Comparison of ENCODE assay signal across 5 cellular contexts in genomic region chr4:62927574-62927973, GRCh38.
"Had no signal": no experiment of that assay in that cellular context is flagged by ENCODE, and none has a peak within 500 bp of the region (broad histone marks: within the 10 kb centered on the region; RNA-seq: fewer than 3 reads in every experiment).

No MANE protein-coding gene starts in this region.

- H3K4me3 ChIP-seq: GM23338, K562 had no signal

- H2AFZ ChIP-seq: GM23338 had no signal

- ATAC-seq: GM23338, K562 had no signal

- H3K4me2 ChIP-seq: GM23338 had no signal

- DNase-seq: H9, HCEC 1CT, IMR-90 had no signal
